In genomic region chr5:173518856-173519255, GRCh38 we compare ENCODE assay signal across 19 cellular contexts.
"Had no signal": no experiment of that assay in that cellular context is flagged by ENCODE, and none has a peak within 500 bp of the region (broad histone marks: within the 10 kb centered on the region; RNA-seq: fewer than 3 reads in every experiment).

No MANE protein-coding gene starts in this region.

- ATAC-seq: heart right ventricle, left cardiac atrium, left lung, left ventricle myocardium superior, lower lobe of right lung, mucosa of descending colon had no signal

- H3K4me3 ChIP-seq: coronary artery, dorsolateral prefrontal cortex, esophagus squamous epithelium, gastrocnemius medialis, heart right ventricle, left lung, lower lobe of right lung, mucosa of descending colon had no signal

- H3K36me3 ChIP-seq: esophagus squamous epithelium, gastrocnemius medialis, heart right ventricle, left lung, lower lobe of right lung had no signal

- H3K27me3 ChIP-seq: gastrocnemius medialis had no signal

- H3K27ac ChIP-seq: coronary artery, dorsolateral prefrontal cortex, esophagus squamous epithelium, gastrocnemius medialis, heart right ventricle, left lung, lower lobe of right lung had no signal

- H3K4me1 ChIP-seq: esophagus squamous epithelium, gastrocnemius medialis, left lung, lower lobe of right lung had no signal

- DNase-seq: dermis blood vessel endothelial cell; dorsolateral prefrontal cortex; effector CD4-positive, alpha-beta T cell; effector memory CD4-positive, alpha-beta T cell; esophagus squamous epithelium; foreskin fibroblast; foreskin melanocyte; gastrocnemius medialis; glutamatergic neuron; heart right ventricle; hippocampal formation; left cardiac atrium; left lung; left ventricle myocardium superior; lower lobe of right lung; mesenchymal stem cell; mucosa of descending colon; naive B cell had no signal

- H3K9me3 ChIP-seq: gastrocnemius medialis, lower lobe of right lung had no signal
